21 cellular contexts compared by ENCODE assay signal in genomic region chr7:84823530-84823929, GRCh38.
"Had no signal": no experiment of that assay in that cellular context is flagged by ENCODE, and none has a peak within 500 bp of the region (broad histone marks: within the 10 kb centered on the region; RNA-seq: fewer than 3 reads in every experiment).

No MANE protein-coding gene starts in this region.

- H3K27me3 Mint-ChIP-seq: activated CD4-positive, alpha-beta memory T cell treated with anti-CD3 and anti-CD28 coated beads, Interleukin-2, amount 10 ng/mL, durations not matched to agents 7 days and 5 days; activated CD4-positive, alpha-beta T cell treated with anti-CD3 and anti-CD28 coated beads, Interleukin-2, amount 10 ng/mL, durations not matched to agents 24 days and 14 days; activated naive CD4-positive, alpha-beta T cell treated with anti-CD3 and anti-CD28 coated beads, Interleukin-2, amount 10 ng/mL, durations not matched to agents 7 days and 5 days had no signal

- H3K27ac ChIP-seq: colonic mucosa, esophagus squamous epithelium, gastrocnemius medialis, left lung, psoas muscle, right atrium auricular region, stomach, suprapubic skin, tibial nerve had no signal

- H3K9me3 Mint-ChIP-seq: activated CD4-positive, alpha-beta T cell treated with anti-CD3 and anti-CD28 coated beads, Interleukin-2, amount 10 ng/mL, durations not matched to agents 24 days and 14 days; activated naive CD4-positive, alpha-beta T cell treated with anti-CD3 and anti-CD28 coated beads, Interleukin-2, amount 10 ng/mL, durations not matched to agents 7 days and 5 days had no signal

- H3K4me3 Mint-ChIP-seq: activated CD4-positive, alpha-beta memory T cell treated with anti-CD3 and anti-CD28 coated beads, Interleukin-2, amount 10 ng/mL, durations not matched to agents 7 days and 5 days; activated CD4-positive, alpha-beta T cell treated with anti-CD3 and anti-CD28 coated beads, Interleukin-2, amount 10 ng/mL, durations not matched to agents 24 days and 14 days; activated naive CD4-positive, alpha-beta T cell treated with anti-CD3 and anti-CD28 coated beads, Interleukin-2, amount 10 ng/mL, durations not matched to agents 7 days and 5 days; activated T-cell treated with anti-CD3 and anti-CD28 coated beads, Interleukin-2, amount 50 U/mL, for 72 hours; mesothelial cell of epicardium; naive thymus-derived CD8-positive, alpha-beta T cell had no signal

- DNase-seq: activated CD4-positive, alpha-beta memory T cell treated with anti-CD3 and anti-CD28 coated beads, Interleukin-2, amount 10 ng/mL, durations not matched to agents 7 days and 5 days; activated CD4-positive, alpha-beta T cell treated with anti-CD3 and anti-CD28 coated beads, Interleukin-2, amount 10 ng/mL, durations not matched to agents 24 days and 14 days; activated effector memory CD4-positive, alpha-beta T cell treated with anti-CD3 and anti-CD28 coated beads, Interleukin-2, amount 50 U/mL, for 16 hours; activated naive CD4-positive, alpha-beta T cell treated with anti-CD3 and anti-CD28 coated beads, Interleukin-2, amount 10 ng/mL, durations not matched to agents 7 days and 5 days; activated T-cell treated with anti-CD3 and anti-CD28 coated beads, Interleukin-2, amount 50 U/mL, for 72 hours; amygdala; colonic mucosa; esophagus squamous epithelium; gastrocnemius medialis; hippocampal formation; kidney glomerular epithelial cell; left lung; naive thymus-derived CD8-positive, alpha-beta T cell; psoas muscle; stimulated activated CD4-positive, alpha-beta T cell treated with anti-CD3 and anti-CD28 coated beads, Interleukin-12 subunit alpha, Interleukin-12 subunit beta, amount 100 ng/mL, for 4 hours; stimulated activated CD4-positive, alpha-beta T cell treated with anti-CD3 and anti-CD28 coated beads, Interleukin-4, amount 100 ng/mL, for 4 hours; stomach had no signal

- H3K27ac Mint-ChIP-seq: activated CD4-positive, alpha-beta memory T cell treated with anti-CD3 and anti-CD28 coated beads, Interleukin-2, amount 10 ng/mL, durations not matched to agents 7 days and 5 days; activated CD4-positive, alpha-beta T cell treated with anti-CD3 and anti-CD28 coated beads, Interleukin-2, amount 10 ng/mL, durations not matched to agents 24 days and 14 days; activated naive CD4-positive, alpha-beta T cell treated with anti-CD3 and anti-CD28 coated beads, Interleukin-2, amount 10 ng/mL, durations not matched to agents 7 days and 5 days; activated T-cell treated with anti-CD3 and anti-CD28 coated beads, Interleukin-2, amount 50 U/mL, for 72 hours; mesothelial cell of epicardium had no signal

- H3K36me3 Mint-ChIP-seq: activated naive CD4-positive, alpha-beta T cell treated with anti-CD3 and anti-CD28 coated beads, Interleukin-2, amount 10 ng/mL, durations not matched to agents 7 days and 5 days; mesothelial cell of epicardium; naive thymus-derived CD8-positive, alpha-beta T cell had no signal

- H3K4me1 ChIP-seq: colonic mucosa, esophagus squamous epithelium, gastrocnemius medialis, left lung, psoas muscle, right atrium auricular region, stomach, suprapubic skin, tibial nerve had no signal

- H3K36me3 ChIP-seq: colonic mucosa, esophagus squamous epithelium, gastrocnemius medialis, left lung, right atrium auricular region, stomach, suprapubic skin, tibial nerve had no signal

- H3K27me3 ChIP-seq: colonic mucosa, esophagus squamous epithelium, gastrocnemius medialis, left lung, right atrium auricular region, stomach, suprapubic skin, tibial nerve had no signal

- H3K4me1 Mint-ChIP-seq: activated CD4-positive, alpha-beta memory T cell treated with anti-CD3 and anti-CD28 coated beads, Interleukin-2, amount 10 ng/mL, durations not matched to agents 7 days and 5 days; activated CD4-positive, alpha-beta T cell treated with anti-CD3 and anti-CD28 coated beads, Interleukin-2, amount 10 ng/mL, durations not matched to agents 24 days and 14 days; activated naive CD4-positive, alpha-beta T cell treated with anti-CD3 and anti-CD28 coated beads, Interleukin-2, amount 10 ng/mL, durations not matched to agents 7 days and 5 days; naive thymus-derived CD8-positive, alpha-beta T cell had no signal

- H3K4me3 ChIP-seq: colonic mucosa, esophagus squamous epithelium, gastrocnemius medialis, left lung, psoas muscle, right atrium auricular region, stomach, suprapubic skin, tibial nerve had no signal

- ATAC-seq: activated T-cell treated with anti-CD3 and anti-CD28 coated beads, Interleukin-2, amount 50 U/mL, for 72 hours; gastrocnemius medialis; left lung; naive thymus-derived CD8-positive, alpha-beta T cell; psoas muscle had no signal
